Comparison of ENCODE assay signal across 13 cellular contexts in genomic region chr7:47153571-47153970, GRCh38.
DNase-seq lines count a peak whose midpoint lies in the region; ATAC-seq and TF ChIP-seq lines count a peak whose summit lies in the region.
"Had no signal": no experiment of that assay in that cellular context is flagged by ENCODE, and none has a peak within 500 bp of the region (broad histone marks: within the 10 kb centered on the region; RNA-seq: fewer than 3 reads in every experiment).

No MANE protein-coding gene starts in this region.

- ATAC-seq in right lobe of liver = peak; percentile 81 to 87 (median 82)
- ATAC-seq: activated CD8-positive, alpha-beta memory T cell treated with anti-CD3 and anti-CD28 coated beads, Interleukin-2, amount 10 ng/mL, durations not matched to agents 7 days and 5 days had no signal

- H3K27me3 ChIP-seq in SU-DHL-6 (ENCODE audit: low read length) (no peaks in the 10 kb centered on the region), right lobe of liver (no peaks in the 10 kb centered on the region)

- DNase-seq in SHP77 (lab: John Stamatoyannopoulos, UW) = peak; percentile 35 to 60
- no peak for DNase-seq in SHP77 treated with DMSO at 0.1 percent for 48 hours (lab: John Stamatoyannopoulos, UW)
- DNase-seq in right lobe of liver = peak; percentile 28 to 71 (median 62)
- no peak for DNase-seq in activated naive CD4-positive, alpha-beta T cell treated with anti-CD3 and anti-CD28 coated beads, Interleukin-2, amount 50 U/mL, for 16 hours
- DNase-seq in NCI-H187 treated with DMSO at 0.1 percent for 48 hours (lab: John Stamatoyannopoulos, UW) = no peak
- DNase-seq in DMS79 (lab: John Stamatoyannopoulos, UW) = no peak
- no peak for DNase-seq in SIG-M5 treated with dmso at 0.1 percent for 504 hours (lab: John Stamatoyannopoulos, UW; ENCODE audit: unreplicated experiment)
- DNase-seq: activated CD8-positive, alpha-beta memory T cell treated with anti-CD3 and anti-CD28 coated beads, Interleukin-2, amount 10 ng/mL, durations not matched to agents 7 days and 5 days; immature natural killer cell; NCI-H2227 treated with DMSO at 0.1 percent for 48 hours had no signal

- intact Hi-C loops in right lobe of liver (cut with DNase I) = no loop called here

- peaks cover 0 to 28% (median 7%) of the 10 kb centered on the region in 4 donors for H3K4me1 ChIP-seq in right lobe of liver
- H3K4me1 ChIP-seq: prostate gland had no signal

- WGBS in right lobe of liver (ENCODE audit: insufficient coverage, low coverage, low lambda C conversion rate, missing lambda C conversion rate) = 45% methylated on average over 4 of the region's 6 CpGs

- no peak for TF ChIP-seq POLR2A in right lobe of liver (IDR thresholded peaks at IDR 0.05)

- H3K79me2 ChIP-seq in SU-DHL-6 (ENCODE audit: insufficient read depth, low read length) = no peaks in the 10 kb centered on the region

- H3K9me3 ChIP-seq in SU-DHL-6 (ENCODE audit: insufficient read depth, low read length) = no peaks in the 10 kb centered on the region
- no peaks in the 10 kb centered on the region for H3K9me3 ChIP-seq in right lobe of liver
- H3K9me3 ChIP-seq: prostate gland had no signal

- H3F3A ChIP-seq in SU-DHL-6 (ENCODE audit: insufficient read depth) = peaks cover 69% of the 10 kb centered on the region

- H3K36me3 ChIP-seq in SU-DHL-6 (ENCODE audit: low read length) = no peaks in the 10 kb centered on the region
- no peaks in the 10 kb centered on the region for H3K36me3 ChIP-seq in right lobe of liver
- H3K36me3 ChIP-seq: prostate gland had no signal

- TF ChIP-seq CTCF in SU-DHL-6 (IDR thresholded peaks at IDR 0.05; ENCODE audit: insufficient read depth, low read length, poor library complexity, severe bottlenecking) = no peak
- TF ChIP-seq CTCF in right lobe of liver (IDR thresholded peaks at IDR 0.05) = no peak

- H3K4me2 ChIP-seq in SU-DHL-6 (ENCODE audit: low read depth, low read length, poor library complexity, severe bottlenecking) = peak overlapping the region; percentile 39

- peak overlapping the region; percentile 29 for H3K9ac ChIP-seq in SU-DHL-6 (ENCODE audit: low read length)

- H4K20me1 ChIP-seq in SU-DHL-6 (ENCODE audit: low read depth, low read length) = no peaks in the 10 kb centered on the region

- H3K27ac ChIP-seq in SU-DHL-6 (ENCODE audit: low read depth, low read length) (peak overlapping the region; percentile 97), right lobe of liver (peak overlapping the region; percentile 26 to 67 (median 61))
- H3K27ac ChIP-seq: epithelial cell of prostate, prostate gland had no signal

- peak overlapping the region; percentile 5 for H3K4me3 ChIP-seq in SU-DHL-6 (ENCODE audit: insufficient read depth, low read length, poor library complexity, severe bottlenecking)
- no peak overlapping the region for H3K4me3 ChIP-seq in right lobe of liver
- H3K4me3 ChIP-seq: prostate gland had no signal

- peak overlapping the region; percentile 80 for H2AFZ ChIP-seq in SU-DHL-6 (ENCODE audit: low read depth, low read length, severe bottlenecking)

- no peaks in the 10 kb centered on the region for H3K9me2 ChIP-seq in SU-DHL-6 (replicated peaks; ENCODE audit: insufficient read depth, low read length)

Comparison
In these comparisons a context has a peak if more than half of its experiments do, and no peak if none do; other contexts are left out.
1. DNase-seq: peak in SHP77 (2 of 2) and right lobe of liver (3 of 3); none in SHP77 treated with DMSO at 0.1 percent for 48 hours (single experiment), activated naive CD4-positive, alpha-beta T cell treated with anti-CD3 and anti-CD28 coated beads, Interleukin-2, amount 50 U/mL, for 16 hours (single experiment), NCI-H187 treated with DMSO at 0.1 percent for 48 hours (single experiment), DMS79 (single experiment) and SIG-M5 treated with dmso at 0.1 percent for 504 hours (single experiment).